1 cellular context compared by ENCODE assay signal in the genomic region with DNA sequence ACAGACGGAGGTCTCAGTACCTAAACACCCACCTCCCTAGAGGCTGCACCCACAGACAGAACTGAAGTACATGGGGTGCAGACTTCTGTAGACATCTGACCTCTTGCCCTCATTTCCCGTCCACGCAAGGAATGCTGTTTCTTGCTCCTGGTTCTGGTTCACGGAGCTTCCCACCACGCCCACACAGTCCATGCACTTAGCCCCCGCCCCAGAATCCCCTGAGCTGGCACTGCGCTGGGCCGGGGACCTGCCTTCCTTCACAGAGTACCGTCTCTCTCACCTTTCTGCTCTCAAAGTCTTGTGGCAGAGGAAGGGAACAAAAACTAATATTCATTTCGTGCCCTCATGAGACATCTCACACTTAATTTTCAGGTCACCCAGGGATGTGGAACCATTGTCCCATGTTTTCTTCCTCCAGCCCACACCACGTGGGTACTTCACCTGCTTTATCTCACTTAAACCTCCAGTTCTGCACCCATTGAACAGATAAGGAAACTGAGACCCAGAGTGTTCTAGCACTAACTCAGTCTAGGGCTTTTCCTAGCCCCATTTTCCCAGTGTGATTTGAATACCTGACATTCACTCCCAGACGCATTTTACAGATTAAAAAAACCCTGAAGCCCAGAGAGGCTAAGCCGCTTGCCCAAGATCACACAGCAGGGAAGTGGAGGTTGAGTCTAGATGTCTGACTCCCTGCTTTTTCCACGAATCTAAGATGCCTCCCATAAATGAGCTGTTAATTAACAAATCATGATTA.
TF ChIP-seq lines count a peak whose summit lies in the region.

No MANE protein-coding gene starts in this region.

TF ChIP-seq in GM12878, 131 proteins besides CTCF, POLR2A, EP300 and RAD21 (continued from another document):
- TF ChIP-seq HSF1 (IDR thresholded peaks at IDR 0.05; ENCODE audit: low read depth, low read length) (no peak), BHLHE40 (IDR thresholded peaks at IDR 0.05; ENCODE audit: borderline replicate concordance in 1 of 2, low read depth in 2 of 2, low read length in 1 of 2) (peak in 1 of 2 experiments; percentile 12; a peak in 1 of 4 replicates), EZH2 (IDR thresholded peaks at IDR 0.05; ENCODE audit: borderline replicate concordance, control insufficient read depth, low read depth, low read length) (no peak), MTA2 (IDR thresholded peaks at IDR 0.05; ENCODE audit: low read depth) (0 out of 2 replicates have a peak, but pooled peaks have one; percentile 26), RAD51 (IDR thresholded peaks at IDR 0.05) (peak; percentile 42; the same call in 1 of the 2 replicates), KDM1A (IDR thresholded peaks at IDR 0.05; ENCODE audit: borderline replicate concordance) (no peak), SMAD1 (IDR thresholded peaks at IDR 0.05; ENCODE audit: low read depth, partially characterized antibody) (no peak), ZNF217 (IDR thresholded peaks at IDR 0.05) (peak; percentile 88), NFXL1 (IDR thresholded peaks at IDR 0.05; ENCODE audit: borderline replicate concordance) (0 out of 2 replicates have a peak, but pooled peaks have one; percentile 66), TARDBP (IDR thresholded peaks at IDR 0.05; ENCODE audit: borderline replicate concordance) (no peak), IKZF2 (IDR thresholded peaks at IDR 0.05) (peak; percentile 64; a peak in 3 of 4 replicates), RUNX3 (IDR thresholded peaks at IDR 0.05; ENCODE audit: low read length) (no peak), MYC (IDR thresholded peaks at IDR 0.05; ENCODE audit: insufficient read depth, insufficient read length, insufficient replicate concordance, low read length, severe bottlenecking) (no peak), STAT1 (conservative IDR thresholded peaks at IDR 0.05) (no peak), EGR1 (IDR thresholded peaks at IDR 0.05; ENCODE audit: borderline replicate concordance in 1 of 2, low read depth in 2 of 2, low read length in 2 of 2) (no peak), YBX1 (IDR thresholded peaks at IDR 0.05) (no peak), HCFC1 (IDR thresholded peaks at IDR 0.05; ENCODE audit: low read length) (no peak), MTA3 (IDR thresholded peaks at IDR 0.05; ENCODE audit: borderline replicate concordance, low read length) (no peak)
- TF ChIP-seq, protein P1, sequence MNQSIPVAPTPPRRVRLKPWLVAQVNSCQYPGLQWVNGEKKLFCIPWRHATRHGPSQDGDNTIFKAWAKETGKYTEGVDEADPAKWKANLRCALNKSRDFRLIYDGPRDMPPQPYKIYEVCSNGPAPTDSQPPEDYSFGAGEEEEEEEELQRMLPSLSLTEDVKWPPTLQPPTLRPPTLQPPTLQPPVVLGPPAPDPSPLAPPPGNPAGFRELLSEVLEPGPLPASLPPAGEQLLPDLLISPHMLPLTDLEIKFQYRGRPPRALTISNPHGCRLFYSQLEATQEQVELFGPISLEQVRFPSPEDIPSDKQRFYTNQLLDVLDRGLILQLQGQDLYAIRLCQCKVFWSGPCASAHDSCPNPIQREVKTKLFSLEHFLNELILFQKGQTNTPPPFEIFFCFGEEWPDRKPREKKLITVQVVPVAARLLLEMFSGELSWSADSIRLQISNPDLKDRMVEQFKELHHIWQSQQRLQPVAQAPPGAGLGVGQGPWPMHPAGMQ (IDR thresholded peaks at IDR 0.05; ENCODE audit: borderline replicate concordance), result no peak
- TF ChIP-seq, protein P2, sequence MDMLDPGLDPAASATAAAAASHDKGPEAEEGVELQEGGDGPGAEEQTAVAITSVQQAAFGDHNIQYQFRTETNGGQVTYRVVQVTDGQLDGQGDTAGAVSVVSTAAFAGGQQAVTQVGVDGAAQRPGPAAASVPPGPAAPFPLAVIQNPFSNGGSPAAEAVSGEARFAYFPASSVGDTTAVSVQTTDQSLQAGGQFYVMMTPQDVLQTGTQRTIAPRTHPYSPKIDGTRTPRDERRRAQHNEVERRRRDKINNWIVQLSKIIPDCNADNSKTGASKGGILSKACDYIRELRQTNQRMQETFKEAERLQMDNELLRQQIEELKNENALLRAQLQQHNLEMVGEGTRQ (IDR thresholded peaks at IDR 0.05; ENCODE audit: borderline replicate concordance, low read depth, low read length), result no peak; the same call in 1 of the 2 replicates
- TF ChIP-seq, protein P3, sequence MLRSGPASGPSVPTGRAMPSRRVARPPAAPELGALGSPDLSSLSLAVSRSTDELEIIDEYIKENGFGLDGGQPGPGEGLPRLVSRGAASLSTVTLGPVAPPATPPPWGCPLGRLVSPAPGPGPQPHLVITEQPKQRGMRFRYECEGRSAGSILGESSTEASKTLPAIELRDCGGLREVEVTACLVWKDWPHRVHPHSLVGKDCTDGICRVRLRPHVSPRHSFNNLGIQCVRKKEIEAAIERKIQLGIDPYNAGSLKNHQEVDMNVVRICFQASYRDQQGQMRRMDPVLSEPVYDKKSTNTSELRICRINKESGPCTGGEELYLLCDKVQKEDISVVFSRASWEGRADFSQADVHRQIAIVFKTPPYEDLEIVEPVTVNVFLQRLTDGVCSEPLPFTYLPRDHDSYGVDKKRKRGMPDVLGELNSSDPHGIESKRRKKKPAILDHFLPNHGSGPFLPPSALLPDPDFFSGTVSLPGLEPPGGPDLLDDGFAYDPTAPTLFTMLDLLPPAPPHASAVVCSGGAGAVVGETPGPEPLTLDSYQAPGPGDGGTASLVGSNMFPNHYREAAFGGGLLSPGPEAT (IDR thresholded peaks at IDR 0.05; ENCODE audit: low read depth), result 0 out of 2 replicates have a peak, but pooled peaks have one; percentile 39
